ENCODE assay signal across 22 cellular contexts in the genomic region with DNA sequence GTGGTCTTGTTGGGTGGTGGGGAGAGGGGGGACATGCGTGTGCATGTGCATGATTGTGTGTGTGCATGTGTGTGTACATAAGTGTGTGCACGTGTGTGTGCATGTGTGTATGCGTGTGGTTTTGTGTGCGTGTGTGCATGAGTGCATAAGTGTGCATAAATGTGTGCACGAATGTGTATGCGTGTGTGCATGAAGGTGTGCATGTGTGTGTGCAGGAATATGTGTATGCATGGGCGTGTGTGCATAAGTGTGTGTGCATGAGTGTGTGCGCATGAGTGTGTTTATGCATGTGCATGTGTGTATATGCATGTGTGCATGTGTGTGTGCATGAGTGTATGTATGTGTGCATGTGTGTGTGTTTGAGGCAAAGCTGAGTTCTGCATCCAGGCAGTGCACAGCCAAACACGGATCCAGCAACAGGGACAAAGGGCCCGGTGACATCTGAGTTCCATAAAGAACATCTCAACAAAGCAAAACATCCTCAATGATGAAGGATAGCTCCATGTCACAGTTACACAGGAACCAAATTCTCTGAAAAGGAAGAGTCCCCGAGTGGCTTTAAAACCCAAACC.
A peak's percentile ranks its signal among the peaks of the same experiment; 100 is the strongest.
DNase-seq lines count a peak whose midpoint lies in the region; ATAC-seq, FAIRE-seq and TF ChIP-seq lines count a peak whose summit lies in the region.
"Had no signal": no experiment of that assay in that cellular context is flagged by ENCODE, and none has a peak within 500 bp of the region (broad histone marks: within the 10 kb centered on the region; RNA-seq: fewer than 3 reads in every experiment).

No MANE protein-coding gene starts in this region.

- no peak overlapping the region for H2BK120ac ChIP-seq in neuronal stem cell (ENCODE audit: low read depth, low read length)

- H2BK5ac ChIP-seq in neuronal stem cell (ENCODE audit: low read length), result no peak overlapping the region

- in situ Hi-C loops in HepG2 (cut with HindIII; ENCODE audit: extremely low pct_ligation_motif_present, low pct_unique_long_range_greater_than_20kb), result no loop called here

- H4K8ac ChIP-seq in neuronal stem cell (ENCODE audit: low read depth, low read length), result no peak overlapping the region

- H3K4me1 ChIP-seq in HepG2 (ENCODE audit: insufficient read depth, low read length) (peaks cover 21% of the 10 kb centered on the region), right lobe of liver (no peaks in the 10 kb centered on the region), neuronal stem cell (ENCODE audit: control insufficient read depth in 2 of 2, insufficient read depth in 1 of 2, low read depth in 1 of 2, low read length in 2 of 2) (peaks cover 4 to 6% of the 10 kb centered on the region in 2 donors), colonic mucosa (no peaks in the 10 kb centered on the region)
- H3K4me1 ChIP-seq: A549, Caco-2 had no signal

- no peak for TF ChIP-seq RAD21 in HepG2 (CRISPR knock-in tag; IDR thresholded peaks at IDR 0.05)

- H3K27me3 ChIP-seq in HepG2 (ENCODE audit: control insufficient read depth in 1 of 2, insufficient read depth in 2 of 2, low read length in 2 of 2), result no peaks in the 10 kb centered on the region; a peak in 1 of 5 replicates
- no peaks in the 10 kb centered on the region for H3K27me3 ChIP-seq in right lobe of liver
- H3K27me3 ChIP-seq in bronchial epithelial cell (ENCODE audit: control insufficient read depth, insufficient read depth, low read length), result no peaks in the 10 kb centered on the region
- H3K27me3 ChIP-seq in neuronal stem cell (ENCODE audit: control insufficient read depth in 3 of 3, insufficient read depth in 3 of 3, low read depth in 1 of 3, low read length in 3 of 3), result peaks cover 0 to 3% (median 0%) of the 10 kb centered on the region in 3 experiments
- H3K27me3 ChIP-seq in colonic mucosa, result no peaks in the 10 kb centered on the region

- no peak overlapping the region for H3K14ac ChIP-seq in neuronal stem cell (ENCODE audit: low read length)

- FAIRE-seq in HepG2 (lab: Jason Lieb, UNC) (no peak), bronchial epithelial cell (lab: Jason Lieb, UNC) (peak; percentile 99)
- FAIRE-seq: A549, D721Med, G401.6, GM19239, K562 had no signal

- H2AK5ac ChIP-seq in neuronal stem cell (ENCODE audit: low read depth, low read length), result no peak overlapping the region

- no peak overlapping the region for H3K23ac ChIP-seq in neuronal stem cell (ENCODE audit: low read depth, low read length, poor library complexity)

- H3K18ac ChIP-seq in neuronal stem cell (ENCODE audit: low read length), result no peak overlapping the region

- CTCF ChIA-PET in HepG2 (lab: Yijun Ruan, JAX; ENCODE audit: low intra/inter-chr PET ratio, low total read pairs), result no interaction called here

- H3K27ac ChIP-seq in HepG2 (ENCODE audit: extremely low read length, insufficient read depth, low read length) (no peak overlapping the region), right lobe of liver (no peak overlapping the region), neuronal stem cell (replicated peaks; ENCODE audit: low read length) (no peak overlapping the region), colonic mucosa (no peak overlapping the region)
- H3K27ac ChIP-seq: 22Rv1, A549, C4-2B, GM23248 had no signal

- ATAC-seq in HepG2, result no peak
- no peak for ATAC-seq in right lobe of liver
- no peak for ATAC-seq in HG02759 (IDR thresholded peaks at IDR 0.05; ENCODE audit: unreplicated experiment)
- no peak for ATAC-seq in HG02884 (IDR thresholded peaks at IDR 0.05; ENCODE audit: unreplicated experiment)
- ATAC-seq: A549, HCT116, K562 had no signal

- H3K9ac ChIP-seq in HepG2 (ENCODE audit: insufficient read depth, low read depth, low read length) (no peak overlapping the region), neuronal stem cell (ENCODE audit: low read depth, low read length, poor library complexity) (peak overlapping the region; percentile 32), colonic mucosa (ENCODE audit: low read depth in 2 of 2, low read length in 2 of 2) (no peak overlapping the region)
- H3K9ac ChIP-seq: GM23248 had no signal

- no peak overlapping the region for H4K91ac ChIP-seq in neuronal stem cell (ENCODE audit: low read depth, low read length, poor library complexity)

- intact Hi-C loops in HepG2 (cut with micrococcal nuclease; ENCODE audit: unreplicated experiment), result no loop called here
- intact Hi-C loops in right lobe of liver (cut with DNase I), result no loop called here
- intact Hi-C loops in colonic mucosa (cut with DNase I), result no loop called here

- H2AFZ ChIP-seq in HepG2 (ENCODE audit: low read length) (no peak overlapping the region), neuronal stem cell (ENCODE audit: low read length) (no peak overlapping the region)
- H2AFZ ChIP-seq: GM23248 had no signal

- TF ChIP-seq POLR2A in HepG2 (IDR thresholded peaks at IDR 0.05; ENCODE audit: insufficient read depth in 1 of 2, low read depth in 2 of 2, low read length in 2 of 2) (0 out of 4 replicates have a peak, but pooled peaks of 1 of the 2 experiments have one; percentile 33), right lobe of liver (IDR thresholded peaks at IDR 0.05) (no peak)

- no TSS peak for BruUV-seq in HepG2 (replicated peaks; lab: Mats Ljungman, UMichigan)

- no peaks in the 10 kb centered on the region for H3K9me3 ChIP-seq in HepG2 (ENCODE audit: low read length)
- no peaks in the 10 kb centered on the region for H3K9me3 ChIP-seq in right lobe of liver
- peaks cover 0 to 5% of the 10 kb centered on the region in 2 donors for H3K9me3 ChIP-seq in neuronal stem cell (replicated peaks in 1 of 2; ENCODE audit: control insufficient read depth in 2 of 2, insufficient read depth in 1 of 2, low read depth in 1 of 2, low read length in 2 of 2)
- no peaks in the 10 kb centered on the region for H3K9me3 ChIP-seq in colonic mucosa
- H3K9me3 ChIP-seq: A549 had no signal

- H2BK12ac ChIP-seq in neuronal stem cell (ENCODE audit: low read length), result no peak overlapping the region

- H3K36me3 ChIP-seq in HepG2 (replicated peaks in 1 of 2; ENCODE audit: control insufficient read depth in 1 of 2, insufficient read depth in 2 of 2, low read length in 2 of 2) (no peaks in the 10 kb centered on the region), right lobe of liver (no peaks in the 10 kb centered on the region), bronchial epithelial cell (ENCODE audit: control insufficient read depth, insufficient read depth, low read length) (no peaks in the 10 kb centered on the region), neuronal stem cell (replicated peaks in 1 of 2; ENCODE audit: control insufficient read depth in 2 of 2, insufficient read depth in 2 of 2, low read length in 2 of 2) (peaks cover 0 to 3% of the 10 kb centered on the region in 2 donors), colonic mucosa (no peaks in the 10 kb centered on the region)

- POLR2A ChIA-PET in HepG2 (lab: Yijun Ruan, JAX), result no interaction called here

- no peak for TF ChIP-seq EP300 in HepG2 (IDR thresholded peaks at IDR 0.05; ENCODE audit: low read depth in 2 of 2, low read length in 2 of 2)
- TF ChIP-seq EP300 in HepG2 (CRISPR knock-in tag; IDR thresholded peaks at IDR 0.05; ENCODE audit: borderline replicate concordance), result no peak

- H3K79me1 ChIP-seq in neuronal stem cell (ENCODE audit: low read depth, low read length), result no peaks in the 10 kb centered on the region

- H2BK15ac ChIP-seq in neuronal stem cell (ENCODE audit: low read length), result no peak overlapping the region

- no peaks in the 10 kb centered on the region for H3K79me2 ChIP-seq in HepG2 (ENCODE audit: insufficient read depth, low read length)

- no peak for DNase-seq in HepG2 (ENCODE audit: low spot score)
- no peak for DNase-seq in right lobe of liver
- no peak for DNase-seq in bronchial epithelial cell (ENCODE audit: low read depth)
- no peak for DNase-seq in neuronal stem cell (ENCODE audit: low spot score)
- no peak for DNase-seq in NCI-H524 treated with DMSO at 0.1 percent for 48 hours (lab: John Stamatoyannopoulos, UW)
- DNase-seq in colonic mucosa, result no peak
- DNase-seq: AML-193; Caco-2; CD4-positive, alpha-beta T cell; GM23248; H7; IMR-90 had no signal

- H3K4me2 ChIP-seq in HepG2 (ENCODE audit: low read depth, low read length), result no peak overlapping the region
- H3K4me2 ChIP-seq in neuronal stem cell (ENCODE audit: insufficient read depth, low read length, poor library complexity, severe bottlenecking), result no peak overlapping the region
- H3K4me2 ChIP-seq: A549 had no signal

- H3K4me3 ChIP-seq in HepG2 (replicated peaks in 1 of 3; ENCODE audit: insufficient read depth in 1 of 3, low read depth in 2 of 3, low read length in 3 of 3) (no peak overlapping the region), right lobe of liver (no peak overlapping the region), bronchial epithelial cell (ENCODE audit: low read depth, low read length) (no peak overlapping the region), neuronal stem cell (ENCODE audit: low read length in 2 of 2) (peak overlapping the region in 1 of 2 donors; percentile 60), colonic mucosa (no peak overlapping the region)
- H3K4me3 ChIP-seq: A549, GM23248, K562 had no signal

- no peaks in the 10 kb centered on the region for H4K20me1 ChIP-seq in HepG2 (ENCODE audit: insufficient read depth, low read length)

- TF ChIP-seq CTCF in HepG2 (CRISPR knock-in tag; IDR thresholded peaks at IDR 0.05) (no peak), right lobe of liver (IDR thresholded peaks at IDR 0.05) (no peak), bronchial epithelial cell (IDR thresholded peaks at IDR 0.05; ENCODE audit: insufficient read depth, low read length, severe bottlenecking) (no peak), colonic mucosa (IDR thresholded peaks at IDR 0.05) (no peak)

- 72% methylated on average over 11 of the region's 11 CpGs for WGBS in HepG2 (ENCODE audit: low lambda C conversion rate)
- 78% methylated on average over 10 of the region's 11 CpGs for WGBS in right lobe of liver (ENCODE audit: insufficient coverage, low coverage, low lambda C conversion rate, missing lambda C conversion rate)
- WGBS in neuronal stem cell (ENCODE audit: extremely low coverage in 2 of 2, insufficient read length in 2 of 2, insufficient replicate concordance in 1 of 2), 2 donors, result no CpG with 5 or more reads among the region's 11 CpGs

- no peak overlapping the region for H3K4ac ChIP-seq in neuronal stem cell (ENCODE audit: low read length)

TF ChIP-seq in HepG2, 621 proteins besides CTCF, POLR2A, EP300 and RAD21:
- TF ChIP-seq U2AF2 (IDR thresholded peaks at IDR 0.05; ENCODE audit: low read depth, low read length), result no peak
- TF ChIP-seq, protein P1, sequence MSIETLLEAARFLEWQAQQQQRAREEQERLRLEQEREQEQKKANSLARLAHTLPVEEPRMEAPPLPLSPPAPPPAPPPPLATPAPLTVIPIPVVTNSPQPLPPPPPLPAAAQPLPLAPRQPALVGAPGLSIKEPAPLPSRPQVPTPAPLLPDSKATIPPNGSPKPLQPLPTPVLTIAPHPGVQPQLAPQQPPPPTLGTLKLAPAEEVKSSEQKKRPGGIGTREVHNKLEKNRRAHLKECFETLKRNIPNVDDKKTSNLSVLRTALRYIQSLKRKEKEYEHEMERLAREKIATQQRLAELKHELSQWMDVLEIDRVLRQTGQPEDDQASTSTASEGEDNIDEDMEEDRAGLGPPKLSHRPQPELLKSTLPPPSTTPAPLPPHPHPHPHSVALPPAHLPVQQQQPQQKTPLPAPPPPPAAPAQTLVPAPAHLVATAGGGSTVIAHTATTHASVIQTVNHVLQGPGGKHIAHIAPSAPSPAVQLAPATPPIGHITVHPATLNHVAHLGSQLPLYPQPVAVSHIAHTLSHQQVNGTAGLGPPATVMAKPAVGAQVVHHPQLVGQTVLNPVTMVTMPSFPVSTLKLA (IDR thresholded peaks at IDR 0.05), result peak; percentile 92
TF ChIP-seq in HepG2: peak in this region for 1.
